ENCODE assay signal across 1 cellular context in the genomic region with DNA sequence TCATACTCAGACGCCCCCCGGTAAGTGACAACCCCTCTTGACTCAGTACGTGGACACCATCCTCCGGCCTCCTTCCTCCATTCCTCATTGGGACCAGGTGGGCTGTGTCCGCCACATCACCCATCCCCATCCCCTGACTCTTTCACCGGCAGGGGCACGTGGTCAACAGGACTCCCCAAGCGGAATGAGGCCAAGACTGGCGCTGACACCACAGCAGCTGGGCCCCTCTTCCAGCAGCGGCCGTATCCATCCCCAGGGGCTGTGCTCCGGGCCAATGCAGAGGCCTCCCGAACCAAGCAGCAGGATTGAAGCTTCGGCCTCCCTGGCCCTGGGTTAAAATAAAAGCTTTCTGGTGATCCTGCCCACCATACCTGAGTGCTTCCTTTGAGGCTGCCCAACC.
TF ChIP-seq lines count a peak whose summit lies in the region.

No MANE protein-coding gene starts in this region.

TF ChIP-seq in K562, 482 proteins besides CTCF, POLR2A, EP300 and RAD21:
- TF ChIP-seq RBFOX2 (IDR thresholded peaks at IDR 0.05; ENCODE audit: low read depth, low read length) = peak; percentile 52
- no peak for TF ChIP-seq ZNF586 (CRISPR knock-in tag; conservative IDR thresholded peaks at IDR 0.05)
